16 cellular contexts compared by ENCODE assay signal in the genomic region with DNA sequence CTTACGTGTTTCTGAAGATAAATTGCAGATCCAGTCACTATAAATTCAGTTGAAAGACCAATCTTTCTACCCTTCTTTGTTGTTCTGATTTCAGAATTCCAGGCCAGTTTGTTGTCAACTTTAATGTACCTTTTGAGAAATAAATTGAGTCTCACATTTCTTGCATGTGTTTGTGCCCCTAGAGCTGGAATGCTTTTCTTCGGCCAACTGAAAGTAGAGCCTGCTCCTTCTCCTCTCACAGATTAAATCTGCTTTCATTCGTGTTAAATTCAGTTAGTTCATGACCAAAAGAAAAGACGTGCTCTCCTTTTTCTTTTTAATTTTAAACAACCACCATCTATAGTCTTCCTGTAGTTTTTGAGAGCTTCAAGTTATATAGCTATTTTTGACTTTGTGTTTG. TPM values are rescaled to one million over a fixed set of nuclear protein-coding genes. Genes with fewer than 3 reads are reported as not detected.
DNase-seq lines count a peak whose midpoint lies in the region; ATAC-seq and TF ChIP-seq lines count a peak whose summit lies in the region.
"Had no signal": no experiment of that assay in that cellular context is flagged by ENCODE, and none has a peak within 500 bp of the region (broad histone marks: within the 10 kb centered on the region; RNA-seq: fewer than 3 reads in every experiment).

No MANE protein-coding gene starts in this region.

- H3K4me2 ChIP-seq in osteoblast (ENCODE audit: insufficient read depth, low read length) = peak overlapping the region; percentile 95

- intact Hi-C loops in right cardiac atrium (cut with DNase I) = loop anchor here in 1 of 4 donors (10.0 kb wide), 1 partner anchor 69 kb away; no protein-coding TSS in a partner anchor
- intact Hi-C loops in Right ventricle myocardium superior (cut with DNase I) = no loop called here

- WGBS in right cardiac atrium = 47% methylated on average over 4 of the region's 4 CpGs

- no peak for DNase-seq in right cardiac atrium
- DNase-seq in Right ventricle myocardium superior = no peak
- peak; percentile 26 for DNase-seq in choroid plexus epithelial cell (ENCODE audit: low read depth)
- no peak for DNase-seq in osteoblast (ENCODE audit: insufficient read length, low spot score, missing footprints)
- DNase-seq in NCI-H1417 (lab: John Stamatoyannopoulos, UW) = no peak
- DNase-seq in caudate nucleus (lab: John Stamatoyannopoulos, UW) = no peak
- DNase-seq: activated CD4-positive, alpha-beta T cell treated with anti-CD3 and anti-CD28 coated beads for 36 hours; Calu3; islet precursor cell; NCI-H1436 treated with DMSO at 0.1 percent for 48 hours; RPMI8226; stimulated activated CD4-positive, alpha-beta T cell treated with anti-CD3 and anti-CD28 coated beads, Interleukin-2, amount 100 ng/mL, for 48 hours had no signal

- no peaks in the 10 kb centered on the region for H4K20me1 ChIP-seq in osteoblast (ENCODE audit: insufficient read depth, low read length)

- peak overlapping the region; percentile 71 for H2AFZ ChIP-seq in osteoblast (ENCODE audit: low read length)

- H3K27me3 ChIP-seq in right cardiac atrium (ENCODE audit: control insufficient read depth, insufficient read depth) (no peaks in the 10 kb centered on the region), osteoblast (ENCODE audit: insufficient read depth, low read length) (no peaks in the 10 kb centered on the region)

- H3K4me3 ChIP-seq in right cardiac atrium (ENCODE audit: low read length) (peak overlapping the region; percentile 54), choroid plexus epithelial cell (ENCODE audit: low read depth, low read length) (no peak overlapping the region), osteoblast (ENCODE audit: insufficient read depth, low read length) (peak overlapping the region; percentile 57)
- H3K4me3 ChIP-seq: cardiac muscle cell had no signal

- H3K79me2 ChIP-seq in osteoblast (ENCODE audit: insufficient read depth, low read length) = no peaks in the 10 kb centered on the region

- no peaks in the 10 kb centered on the region for H3K36me3 ChIP-seq in osteoblast (ENCODE audit: insufficient read depth, low read length)
- H3K36me3 ChIP-seq: cardiac muscle cell had no signal

- ATAC-seq in right cardiac atrium = no peak
- no peak for ATAC-seq in Right ventricle myocardium superior (ENCODE audit: poor library complexity)
- no peak for ATAC-seq in HG03108 (IDR thresholded peaks at IDR 0.05; ENCODE audit: unreplicated experiment)
- ATAC-seq in HG03159 (IDR thresholded peaks at IDR 0.05; ENCODE audit: unreplicated experiment) = no peak
- ATAC-seq: activated CD4-positive, alpha-beta T cell treated with anti-CD3 and anti-CD28 coated beads for 36 hours; activated naive CD4-positive, alpha-beta T cell treated with anti-CD3 and anti-CD28 coated beads, Interleukin-2, amount 50 U/mL, for 72 hours had no signal

- H3K4me1 ChIP-seq in right cardiac atrium (ENCODE audit: control insufficient read depth, insufficient read depth, low read length) = peaks cover 2% of the 10 kb centered on the region
- H3K4me1 ChIP-seq in osteoblast (ENCODE audit: insufficient read depth, low read length) = peaks cover 23% of the 10 kb centered on the region

- TF ChIP-seq CTCF in choroid plexus epithelial cell (conservative IDR thresholded peaks at IDR 0.05; ENCODE audit: low read depth, low read length) = no peak
- TF ChIP-seq CTCF in osteoblast (IDR thresholded peaks at IDR 0.05; ENCODE audit: extremely low read depth, low read depth, low read length) = no peak

- H3K27ac ChIP-seq in right cardiac atrium (ENCODE audit: low read length) (no peak overlapping the region), osteoblast (ENCODE audit: low read depth, low read length) (peak overlapping the region; percentile 96), caudate nucleus (ENCODE audit: low read depth, low read length) (no peak overlapping the region)
- H3K27ac ChIP-seq: cardiac muscle cell had no signal

- H3K9me3 ChIP-seq in right cardiac atrium (ENCODE audit: control insufficient read depth, low read length) = no peaks in the 10 kb centered on the region
- H3K9me3 ChIP-seq in osteoblast (ENCODE audit: low read depth, low read length) = no peaks in the 10 kb centered on the region

RNA-seq across cellular contexts. Expression of gene SOCS2, which starts 22.9 kb away (rescaled TPM):
- total RNA-seq in right cardiac atrium (10 to 100 TPM; 11.3 to 19.1 (median 14.6) TPM), Right ventricle myocardium superior (6.0 TPM), osteoblast (32.6 and 40.7 TPM in 2 replicates)
- 16.9 TPM for polyA plus RNA-seq in right cardiac atrium
